In the genomic region with DNA sequence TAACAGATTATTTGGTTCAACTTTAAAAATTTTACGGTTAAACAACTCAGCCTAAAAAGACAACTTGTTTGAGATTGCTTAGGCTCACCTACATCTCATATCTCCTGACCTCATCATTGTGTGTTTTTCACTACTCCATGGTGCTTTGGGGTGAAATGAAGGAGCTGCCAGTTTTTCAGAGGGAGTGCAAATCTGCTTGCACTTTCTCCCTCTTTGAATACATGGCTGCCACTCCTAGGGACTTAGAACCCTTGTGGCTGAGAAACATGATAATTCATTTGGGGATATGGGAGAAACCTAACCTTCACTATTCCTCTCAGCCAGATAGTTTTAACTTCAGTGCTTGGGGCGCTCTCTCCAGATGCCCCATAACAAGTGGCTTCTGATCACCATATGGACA, we compare ENCODE assay signal across 13 cellular contexts. TPM values are rescaled to one million over a fixed set of nuclear protein-coding genes. Genes with fewer than 3 reads are reported as not detected.
DNase-seq lines count a peak whose midpoint lies in the region; ATAC-seq and TF ChIP-seq lines count a peak whose summit lies in the region.
"Had no signal": no experiment of that assay in that cellular context is flagged by ENCODE, and none has a peak within 500 bp of the region (broad histone marks: within the 10 kb centered on the region; RNA-seq: fewer than 3 reads in every experiment).

No MANE protein-coding gene starts in this region.

- H3K27me3 ChIP-seq in GM23338 (ENCODE audit: insufficient read depth) = no peaks in the 10 kb centered on the region
- H3K27me3 ChIP-seq in dorsolateral prefrontal cortex = no peaks in the 10 kb centered on the region
- no peaks in the 10 kb centered on the region for H3K27me3 ChIP-seq in heart right ventricle
- H3K27me3 ChIP-seq: uterus had no signal

- no peaks in the 10 kb centered on the region for H3K9me3 ChIP-seq in heart right ventricle
- H3K9me3 ChIP-seq: uterus had no signal

- H3K4me2 ChIP-seq in GM23338 = 0 out of 2 replicates have a peak overlapping the region, but pooled peaks have one; percentile 77

- TF ChIP-seq CTCF in GM23338 (conservative IDR thresholded peaks at IDR 0.05; ENCODE audit: low read depth in 2 of 2) = no peak
- no peak for TF ChIP-seq CTCF in nephron progenitor cell (IDR thresholded peaks at IDR 0.05)
- no peak for TF ChIP-seq CTCF in dorsolateral prefrontal cortex (IDR thresholded peaks at IDR 0.05 in 54 of 56, conservative IDR thresholded peaks at IDR 0.05 in 2 of 56; ENCODE audit: low read depth in 1 of 56, partially characterized antibody in 56 of 56)
- TF ChIP-seq CTCF in heart right ventricle (IDR thresholded peaks at IDR 0.05) = no peak

- H2AFZ ChIP-seq in GM23338 = no peak overlapping the region

- DNase-seq in NCI-H748 (lab: John Stamatoyannopoulos, UW; ENCODE audit: unreplicated experiment) (peak; percentile 25), NCI-H748 treated with DMSO at 0.1 percent for 48 hours (lab: John Stamatoyannopoulos, UW) (no peak), GM23338 (ENCODE audit: low spot score) (no peak), nephron progenitor cell (no peak), dorsolateral prefrontal cortex (no peak), heart right ventricle (no peak)
- no peak for DNase-seq in activated T-helper 2 cell treated with anti-CD3 and anti-CD28 coated beads, Interferon-gamma antibody, Interleukin-2, Interleukin-4, amounts not matched to agents 10 μg/mL and 5 μg/mL and 100 μg/mL, durations not matched to agents 14 hours and 24 hours and 36 hours (ENCODE audit: low spot score)
- DNase-seq: DMS153; effector CD8-positive, alpha-beta T cell; NCI-H1105; stimulated activated CD4-positive, alpha-beta T cell treated with anti-CD3 and anti-CD28 coated beads, Interleukin-12 subunit alpha, Interleukin-12 subunit beta, amount 100 ng/mL, for 4 hours; uterus had no signal

- WGBS in heart right ventricle, 2 donors = 93 to 96% methylated on average over 2 of the region's 2 CpGs

- H3K4me1 Mint-ChIP-seq in GM23338 (peaks cover 42% of the 10 kb centered on the region), nephron progenitor cell (peaks cover 45% of the 10 kb centered on the region)
- H3K4me1 Mint-ChIP-seq in activated T-helper 2 cell treated with anti-CD3 and anti-CD28 coated beads, Interferon-gamma antibody, Interleukin-2, Interleukin-4, amounts not matched to agents 10 μg/mL and 5 μg/mL and 100 μg/mL, durations not matched to agents 14 hours and 24 hours and 36 hours (ENCODE audit: low read depth) = peaks cover 43% of the 10 kb centered on the region

- H3K9me2 ChIP-seq in GM23338 (ENCODE audit: insufficient read depth) = no peaks in the 10 kb centered on the region

- H4K20me1 ChIP-seq in GM23338 (replicated peaks; ENCODE audit: insufficient read depth) = peaks cover 25% of the 10 kb centered on the region

- no peak overlapping the region for H3K27ac Mint-ChIP-seq in GM23338
- H3K27ac Mint-ChIP-seq in activated T-helper 2 cell treated with anti-CD3 and anti-CD28 coated beads, Interferon-gamma antibody, Interleukin-2, Interleukin-4, amounts not matched to agents 10 μg/mL and 5 μg/mL and 100 μg/mL, durations not matched to agents 14 hours and 24 hours and 36 hours = peak overlapping the region; percentile 95
- peak overlapping the region; percentile 78 for H3K27ac Mint-ChIP-seq in nephron progenitor cell

- H3K27ac ChIP-seq in GM23338 (ENCODE audit: low read depth) (no peak overlapping the region), dorsolateral prefrontal cortex (peak overlapping the region in 1 of 59 donors; percentile 13), heart right ventricle (peak overlapping the region in 1 of 10 donors; percentile 97)
- H3K27ac ChIP-seq: uterus had no signal

- H3K4me3 ChIP-seq in GM23338 (no peak overlapping the region), dorsolateral prefrontal cortex (peak overlapping the region in 6 of 59 donors; percentile 74 to 93 (median 88)), heart right ventricle (no peak overlapping the region)
- H3K4me3 ChIP-seq: uterus had no signal

- H3K36me3 Mint-ChIP-seq in GM23338 (ENCODE audit: low read depth) (no peaks in the 10 kb centered on the region; the same call in 2 of the 3 replicates), nephron progenitor cell (ENCODE audit: low read depth) (no peaks in the 10 kb centered on the region)
- peaks cover 3% of the 10 kb centered on the region for H3K36me3 Mint-ChIP-seq in activated T-helper 2 cell treated with anti-CD3 and anti-CD28 coated beads, Interferon-gamma antibody, Interleukin-2, Interleukin-4, amounts not matched to agents 10 μg/mL and 5 μg/mL and 100 μg/mL, durations not matched to agents 14 hours and 24 hours and 36 hours (ENCODE audit: low read depth)

- H3K27me3 Mint-ChIP-seq in GM23338 (ENCODE audit: insufficient read depth, low read depth, poor library complexity) (peaks cover 2% of the 10 kb centered on the region), nephron progenitor cell (ENCODE audit: low read depth, poor library complexity) (peaks cover 1% of the 10 kb centered on the region)
- no peaks in the 10 kb centered on the region for H3K27me3 Mint-ChIP-seq in activated T-helper 2 cell treated with anti-CD3 and anti-CD28 coated beads, Interferon-gamma antibody, Interleukin-2, Interleukin-4, amounts not matched to agents 10 μg/mL and 5 μg/mL and 100 μg/mL, durations not matched to agents 14 hours and 24 hours and 36 hours (ENCODE audit: low read depth)

- H3K4me1 ChIP-seq in GM23338 (ENCODE audit: insufficient read depth) (peaks cover 39% of the 10 kb centered on the region), heart right ventricle (peaks cover 2 to 69% (median 59%) of the 10 kb centered on the region in 9 donors)

- peaks cover 67% of the 10 kb centered on the region for H3K79me2 ChIP-seq in GM23338 (replicated peaks; ENCODE audit: insufficient read depth)

- no peaks in the 10 kb centered on the region; the same call in 2 of the 3 replicates for H3K9me3 Mint-ChIP-seq in GM23338
- H3K9me3 Mint-ChIP-seq in activated T-helper 2 cell treated with anti-CD3 and anti-CD28 coated beads, Interferon-gamma antibody, Interleukin-2, Interleukin-4, amounts not matched to agents 10 μg/mL and 5 μg/mL and 100 μg/mL, durations not matched to agents 14 hours and 24 hours and 36 hours = no peaks in the 10 kb centered on the region
- H3K9me3 Mint-ChIP-seq in nephron progenitor cell = no peaks in the 10 kb centered on the region

- H3K4me3 Mint-ChIP-seq in GM23338 (peak overlapping the region; percentile 40; the same call in 1 of the 3 replicates), nephron progenitor cell (peak overlapping the region; percentile 73)
- H3K4me3 Mint-ChIP-seq in activated T-helper 2 cell treated with anti-CD3 and anti-CD28 coated beads, Interferon-gamma antibody, Interleukin-2, Interleukin-4, amounts not matched to agents 10 μg/mL and 5 μg/mL and 100 μg/mL, durations not matched to agents 14 hours and 24 hours and 36 hours (ENCODE audit: low read depth) = peak overlapping the region; percentile 95

- H3F3A ChIP-seq in GM23338 (replicated peaks; ENCODE audit: low read depth) = no peaks in the 10 kb centered on the region

- intact Hi-C loops in activated T-helper 2 cell treated with anti-CD3 and anti-CD28 coated beads, Interferon-gamma antibody, Interleukin-2, Interleukin-4, amounts not matched to agents 10 μg/mL and 5 μg/mL and 100 μg/mL, durations not matched to agents 14 hours and 24 hours and 36 hours (cut with micrococcal nuclease) = no loop called here
- intact Hi-C loops in dorsolateral prefrontal cortex (cut with DNase I) (no loop called here), heart right ventricle (cut with DNase I) (loop anchor here in 1 of 10 donors (10.0 kb wide), 1 partner anchor 196 kb away; a partner anchor contains a TSS)

- H3K36me3 ChIP-seq in GM23338 (ENCODE audit: insufficient read depth) (no peaks in the 10 kb centered on the region), heart right ventricle (no peaks in the 10 kb centered on the region)
- H3K36me3 ChIP-seq: uterus had no signal

- ATAC-seq in GM23338 (no peak), GM21576 (IDR thresholded peaks at IDR 0.05; ENCODE audit: unreplicated experiment) (no peak), heart right ventricle (no peak)

TF ChIP-seq in GM23338, 12 proteins besides CTCF, POLR2A, EP300 and RAD21:
- TF ChIP-seq STAT1 (IDR thresholded peaks at IDR 0.05; ENCODE audit: unreplicated experiment) (no peak), JUNB (IDR thresholded peaks at IDR 0.05; ENCODE audit: unreplicated experiment) (no peak), ZNF114 (CRISPR knock-in tag; IDR thresholded peaks at IDR 0.05) (no peak), EZH2phosphoT487 (IDR thresholded peaks at IDR 0.05; ENCODE audit: unreplicated experiment) (no peak), NANOG (IDR thresholded peaks at IDR 0.05; ENCODE audit: borderline replicate concordance) (no peak), CREB1 (CRISPR knock-in tag; IDR thresholded peaks at IDR 0.05; ENCODE audit: low read depth) (no peak)
- TF ChIP-seq, protein P1, sequence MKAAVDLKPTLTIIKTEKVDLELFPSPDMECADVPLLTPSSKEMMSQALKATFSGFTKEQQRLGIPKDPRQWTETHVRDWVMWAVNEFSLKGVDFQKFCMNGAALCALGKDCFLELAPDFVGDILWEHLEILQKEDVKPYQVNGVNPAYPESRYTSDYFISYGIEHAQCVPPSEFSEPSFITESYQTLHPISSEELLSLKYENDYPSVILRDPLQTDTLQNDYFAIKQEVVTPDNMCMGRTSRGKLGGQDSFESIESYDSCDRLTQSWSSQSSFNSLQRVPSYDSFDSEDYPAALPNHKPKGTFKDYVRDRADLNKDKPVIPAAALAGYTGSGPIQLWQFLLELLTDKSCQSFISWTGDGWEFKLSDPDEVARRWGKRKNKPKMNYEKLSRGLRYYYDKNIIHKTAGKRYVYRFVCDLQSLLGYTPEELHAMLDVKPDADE (IDR thresholded peaks at IDR 0.05) = no peak

RNA-seq across cellular contexts. Expression of a gene that starts 2.7 kb away (rescaled TPM):
- 30.6 and 33.8 TPM in 2 replicates for total RNA-seq in GM23338 (2014; rRNA removed; shearing (Covaris generic))
- 25.4 and 37.2 TPM in 2 replicates for polyA plus RNA-seq in GM23338 (2016; fragmentation: Nextera tagmentation; extraction: Ambion mirVana)
- total RNA-seq in activated T-helper 2 cell treated with anti-CD3 and anti-CD28 coated beads, Interferon-gamma antibody, Interleukin-2, Interleukin-4, amounts not matched to agents 10 μg/mL and 5 μg/mL and 100 μg/mL, durations not matched to agents 14 hours and 24 hours and 36 hours = 36.4 and 41.4 TPM in 2 replicates
- 100 to 1,000 TPM; 103 to 206 (median 150) TPM for total RNA-seq in dorsolateral prefrontal cortex
- total RNA-seq in heart right ventricle = 100 to 1,000 TPM; 124 to 252 (median 219) TPM
- polyA plus RNA-seq in heart right ventricle = 10 to 100 TPM; 27.5 to 29.7 TPM

Comparison
In these comparisons a context has a peak if more than half of its experiments do, and no peak if none do; other contexts are left out.
1. H3K4me3 Mint-ChIP-seq: peak in every context shown above with its lines; median percentile 95 in activated T-helper 2 cell treated with anti-CD3 and anti-CD28 coated beads, Interferon-gamma antibody, Interleukin-2, Interleukin-4, amounts not matched to agents 10 μg/mL and 5 μg/mL and 100 μg/mL, durations not matched to agents 14 hours and 24 hours and 36 hours; 73 in nephron progenitor cell; 40 in GM23338.